29 cellular contexts compared by ENCODE assay signal in the genomic region with DNA sequence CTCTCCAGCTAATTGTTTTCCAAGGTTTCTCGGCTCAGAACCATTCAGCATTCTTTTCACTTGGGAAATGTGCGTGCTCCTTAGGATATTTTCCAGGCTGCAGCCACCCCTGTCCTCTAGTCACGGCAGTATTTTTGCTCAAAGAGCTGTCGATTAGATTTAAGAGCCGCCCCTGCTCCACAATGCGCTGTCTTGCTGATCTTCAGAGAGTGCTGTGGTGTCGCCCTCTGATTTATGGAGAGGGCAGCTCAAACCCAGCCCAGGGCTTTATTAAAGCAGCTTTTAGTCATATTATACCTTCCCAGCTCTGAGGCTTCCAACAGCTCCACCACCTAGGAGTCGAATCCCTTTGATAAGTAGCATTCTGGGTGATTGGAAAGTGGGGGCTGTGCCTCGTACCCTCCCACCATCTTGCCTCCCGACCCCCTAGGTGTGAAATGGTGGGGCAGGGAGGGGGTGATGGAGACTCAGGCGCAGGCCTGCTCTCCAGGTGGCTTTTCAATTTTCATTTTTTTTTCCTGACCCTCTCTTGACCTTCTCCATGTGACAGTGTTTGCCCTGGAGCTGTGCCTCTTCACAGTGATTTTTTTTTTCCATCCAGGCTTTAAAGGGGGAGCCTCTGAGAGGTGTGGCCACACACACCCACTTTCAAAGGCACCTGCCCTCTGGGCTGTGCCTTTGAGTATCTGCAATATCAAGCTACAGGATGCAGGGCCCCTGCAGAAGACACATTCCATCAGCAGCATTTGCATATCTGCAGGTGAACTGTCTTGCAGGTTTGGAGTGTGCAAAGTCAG. TPM values are rescaled to one million over a fixed set of nuclear protein-coding genes. Genes with fewer than 3 reads are reported as not detected.
DNase-seq lines count a peak whose midpoint lies in the region; TF ChIP-seq lines count a peak whose summit lies in the region.
"Had no signal": no experiment of that assay in that cellular context is flagged by ENCODE, and none has a peak within 500 bp of the region (broad histone marks: within the 10 kb centered on the region; RNA-seq: fewer than 3 reads in every experiment).

No MANE protein-coding gene starts in this region.

- no peaks in the 10 kb centered on the region for H3K9me2 ChIP-seq in hepatocyte (replicated peaks; ENCODE audit: insufficient read depth)

- no peak overlapping the region for H3K27ac ChIP-seq in hepatocyte
- H3K27ac ChIP-seq in uterus = no peak overlapping the region
- H3K27ac ChIP-seq: HL-60, right lobe of liver, stomach, thyroid gland, VCaP had no signal

- intact Hi-C loops in lower leg skin (cut with DNase I; ENCODE audit: low total_unique reads) = no loop called here
- intact Hi-C loops in uterus (cut with DNase I; ENCODE audit: low total_unique reads) = no loop called here

- H3K4me3 ChIP-seq in hepatocyte = no peak overlapping the region
- no peak overlapping the region for H3K4me3 ChIP-seq in lower leg skin (ENCODE audit: low read depth, poor library complexity, severe bottlenecking)
- H3K4me3 ChIP-seq in uterus = no peak overlapping the region
- H3K4me3 ChIP-seq: right lobe of liver, stomach, thyroid gland had no signal

- no peak for TF ChIP-seq POLR2A in lower leg skin (IDR thresholded peaks at IDR 0.05)
- no peak for TF ChIP-seq POLR2A in uterus (IDR thresholded peaks at IDR 0.05)

- WGBS in hepatocyte (ENCODE audit: low lambda C conversion rate, missing lambda C conversion rate) = 62% methylated on average over 11 of the region's 11 CpGs
- WGBS in lower leg skin, 2 donors = 77 to 83% methylated on average over 11 of the region's 11 CpGs

- no peaks in the 10 kb centered on the region for H3K36me3 ChIP-seq in hepatocyte (replicated peaks; ENCODE audit: insufficient read depth, low read depth)
- H3K36me3 ChIP-seq in uterus = no peaks in the 10 kb centered on the region
- H3K36me3 ChIP-seq: right lobe of liver, stomach, thyroid gland had no signal

- TF ChIP-seq CTCF in hepatocyte (IDR thresholded peaks at IDR 0.05; ENCODE audit: poor library complexity) (no peak), lower leg skin (IDR thresholded peaks at IDR 0.05) (no peak), uterus (IDR thresholded peaks at IDR 0.05) (no peak)

- DNase-seq in NCI-H345 (lab: John Stamatoyannopoulos, UW) (peak; percentile 24), NCI-H345 treated with DMSO at 0.1 percent for 48 hours (lab: John Stamatoyannopoulos, UW; ENCODE audit: unreplicated experiment) (no peak), ELF-1 (ENCODE audit: low read depth, low spot score) (peak; percentile 64), NCI-H2227 treated with DMSO at 0.1 percent for 48 hours (lab: John Stamatoyannopoulos, UW) (peak; percentile 85), hepatocyte (ENCODE audit: low spot score) (peak; percentile 32), lower leg skin (ENCODE audit: low spot score in 2 of 2) (no peak), D341Med (ENCODE audit: low spot score) (no peak), uterus (no peak)
- DNase-seq: activated CD4-positive, alpha-beta T cell treated with anti-CD3 and anti-CD28 coated beads, Interleukin-2, amount 10 ng/mL, durations not matched to agents 7 days and 5 days; activated CD8-positive, alpha-beta memory T cell treated with anti-CD3 and anti-CD28 coated beads, Interleukin-2, amount 10 ng/mL, durations not matched to agents 7 days and 5 days; activated gamma-delta T cell; activated T-cell treated with anti-CD3 and anti-CD28 coated beads, Interleukin-2, amount 50 U/mL, for 4 hours; EL; erythroblast; head of caudate nucleus; KBM-7; left ventricle myocardium superior; naive B cell; NCI-H1092 treated with DMSO at 0.1 percent for 48 hours; NCI-H2029 treated with DMSO at 0.1 percent for 48 hours; NCI-H510A treated with DMSO at 0.1 percent for 48 hours; nucleus accumbens; right lobe of liver; stimulated activated CD8-positive, alpha-beta memory T cell treated with anti-CD3 and anti-CD28 coated beads, Interleukin-4, amount 100 ng/mL, for 48 hours; stomach; T1000; thyroid gland had no signal

- H3K4me2 ChIP-seq in hepatocyte = no peak overlapping the region

- H3K27me3 ChIP-seq in hepatocyte (no peaks in the 10 kb centered on the region), uterus (no peaks in the 10 kb centered on the region)
- H3K27me3 ChIP-seq: right lobe of liver, stomach, thyroid gland had no signal

- no peaks in the 10 kb centered on the region for H3K4me1 ChIP-seq in hepatocyte (ENCODE audit: insufficient read depth)
- H3K4me1 ChIP-seq in uterus = no peaks in the 10 kb centered on the region
- H3K4me1 ChIP-seq: right lobe of liver, thyroid gland had no signal

- H3K79me2 ChIP-seq in hepatocyte = no peaks in the 10 kb centered on the region

- no peak overlapping the region for H2AFZ ChIP-seq in hepatocyte

- H3K9me3 ChIP-seq in hepatocyte (ENCODE audit: low read depth) (no peaks in the 10 kb centered on the region), uterus (no peaks in the 10 kb centered on the region)
- H3K9me3 ChIP-seq: right lobe of liver, stomach, thyroid gland had no signal

- H4K20me1 ChIP-seq in hepatocyte (ENCODE audit: insufficient read depth, poor library complexity, severe bottlenecking) = no peaks in the 10 kb centered on the region

RNA-seq across cellular contexts. Expression of gene NRP2, which starts 53.1 kb away (rescaled TPM):
- total RNA-seq in hepatocyte (60.2 and 79.2 TPM in 2 replicates), lower leg skin (10 to 100 TPM in 1 of 4 donors, 1 to 10 TPM in 3; 4.0 to 11.5 (median 5.9) TPM), uterus (100 to 1,000 TPM in 3 of 4 donors, 10 to 100 TPM in 1; 35.9 to 156 (median 114) TPM)
- polyA plus RNA-seq in hepatocyte = 61.0 and 74.6 TPM in 2 replicates

Comparison
In these comparisons a context has a peak if more than half of its experiments do, and no peak if none do; other contexts are left out.
1. DNase-seq: peak in NCI-H345 (single experiment), ELF-1 (single experiment), NCI-H2227 treated with DMSO at 0.1 percent for 48 hours (single experiment) and hepatocyte (single experiment); none in NCI-H345 treated with DMSO at 0.1 percent for 48 hours (single experiment), lower leg skin (0 of 2), D341Med (single experiment) and uterus (0 of 2).